1 cellular context compared by ENCODE assay signal in the genomic region with DNA sequence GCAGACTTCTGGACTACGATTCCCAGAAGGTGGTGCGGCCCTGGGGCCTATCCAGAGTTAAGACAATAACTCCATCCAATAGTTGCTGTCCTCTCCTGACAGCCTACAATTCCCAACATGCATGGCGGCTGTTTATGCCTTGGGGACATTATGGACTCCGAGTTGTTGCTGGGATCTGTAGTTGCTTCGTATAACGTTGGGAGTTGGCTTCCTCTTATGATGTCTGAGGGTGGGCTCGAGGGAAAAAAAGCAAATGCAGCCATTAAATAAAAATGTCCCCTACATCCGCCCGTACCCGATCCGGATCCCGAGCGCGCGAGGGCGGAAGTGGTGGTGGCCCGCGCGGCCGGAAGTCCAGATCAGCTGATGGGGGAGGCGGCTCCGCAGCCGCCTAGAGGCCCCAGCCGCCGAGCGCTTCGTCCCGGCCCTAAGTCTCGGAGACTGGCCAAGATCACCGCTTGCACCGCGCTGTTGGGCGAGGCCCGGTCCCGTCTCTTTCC.
TF ChIP-seq lines count a peak whose summit lies in the region.

A gene with protein sequence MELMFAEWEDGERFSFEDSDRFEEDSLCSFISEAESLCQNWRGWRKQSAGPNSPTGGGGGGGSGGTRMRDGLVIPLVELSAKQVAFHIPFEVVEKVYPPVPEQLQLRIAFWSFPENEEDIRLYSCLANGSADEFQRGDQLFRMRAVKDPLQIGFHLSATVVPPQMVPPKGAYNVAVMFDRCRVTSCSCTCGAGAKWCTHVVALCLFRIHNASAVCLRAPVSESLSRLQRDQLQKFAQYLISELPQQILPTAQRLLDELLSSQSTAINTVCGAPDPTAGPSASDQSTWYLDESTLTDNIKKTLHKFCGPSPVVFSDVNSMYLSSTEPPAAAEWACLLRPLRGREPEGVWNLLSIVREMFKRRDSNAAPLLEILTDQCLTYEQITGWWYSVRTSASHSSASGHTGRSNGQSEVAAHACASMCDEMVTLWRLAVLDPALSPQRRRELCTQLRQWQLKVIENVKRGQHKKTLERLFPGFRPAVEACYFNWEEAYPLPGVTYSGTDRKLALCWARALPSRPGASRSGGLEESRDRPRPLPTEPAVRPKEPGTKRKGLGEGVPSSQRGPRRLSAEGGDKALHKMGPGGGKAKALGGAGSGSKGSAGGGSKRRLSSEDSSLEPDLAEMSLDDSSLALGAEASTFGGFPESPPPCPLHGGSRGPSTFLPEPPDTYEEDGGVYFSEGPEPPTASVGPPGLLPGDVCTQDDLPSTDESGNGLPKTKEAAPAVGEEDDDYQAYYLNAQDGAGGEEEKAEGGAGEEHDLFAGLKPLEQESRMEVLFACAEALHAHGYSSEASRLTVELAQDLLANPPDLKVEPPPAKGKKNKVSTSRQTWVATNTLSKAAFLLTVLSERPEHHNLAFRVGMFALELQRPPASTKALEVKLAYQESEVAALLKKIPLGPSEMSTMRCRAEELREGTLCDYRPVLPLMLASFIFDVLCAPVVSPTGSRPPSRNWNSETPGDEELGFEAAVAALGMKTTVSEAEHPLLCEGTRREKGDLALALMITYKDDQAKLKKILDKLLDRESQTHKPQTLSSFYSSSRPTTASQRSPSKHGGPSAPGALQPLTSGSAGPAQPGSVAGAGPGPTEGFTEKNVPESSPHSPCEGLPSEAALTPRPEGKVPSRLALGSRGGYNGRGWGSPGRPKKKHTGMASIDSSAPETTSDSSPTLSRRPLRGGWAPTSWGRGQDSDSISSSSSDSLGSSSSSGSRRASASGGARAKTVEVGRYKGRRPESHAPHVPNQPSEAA (N-terminal part only) (plus strand): TSS at position 386 of the 500 bp plus-strand sequence. CDS start 273 bp downstream, outside the sequence.

TF ChIP-seq in GM12878, 131 proteins besides CTCF, POLR2A, EP300 and RAD21 (continued from another document):
- TF ChIP-seq SIX5 (IDR thresholded peaks at IDR 0.05; ENCODE audit: low read depth, low read length, severe bottlenecking) (peak; percentile 91), YY1 (IDR thresholded peaks at IDR 0.05; ENCODE audit: low read depth, low read length) (peak; percentile 94), KAT2A (conservative IDR thresholded peaks at IDR 0.05; ENCODE audit: control insufficient read depth, low read depth, low read length) (no peak), NRF1 (conservative IDR thresholded peaks at IDR 0.05; ENCODE audit: low read depth, low read length) (no peak), YBX1 (IDR thresholded peaks at IDR 0.05) (no peak), EED (IDR thresholded peaks at IDR 0.05; ENCODE audit: low read depth) (no peak), ESRRA (IDR thresholded peaks at IDR 0.05; ENCODE audit: low read length) (no peak), CHD2 (IDR thresholded peaks at IDR 0.05; ENCODE audit: borderline replicate concordance, low read depth, low read length) (peak; percentile 64; the same call in 1 of the 2 replicates), SUZ12 (IDR thresholded peaks at IDR 0.05; ENCODE audit: unreplicated experiment) (no peak), HDAC6 (IDR thresholded peaks at IDR 0.05; ENCODE audit: unreplicated experiment) (no peak), SIN3A (IDR thresholded peaks at IDR 0.05; ENCODE audit: low read depth, low read length) (peak; percentile 96), SMC3 (IDR thresholded peaks at IDR 0.05; ENCODE audit: borderline replicate concordance, low read length) (no peak), NR2C2 (IDR thresholded peaks at IDR 0.05; ENCODE audit: borderline replicate concordance, control insufficient read depth, insufficient read length, low read depth) (no peak), ZZZ3 (IDR thresholded peaks at IDR 0.05; ENCODE audit: control insufficient read depth, insufficient read length, low read depth) (no peak), TCF7 (IDR thresholded peaks at IDR 0.05; ENCODE audit: borderline replicate concordance) (no peak), BHLHE40 (IDR thresholded peaks at IDR 0.05; ENCODE audit: borderline replicate concordance in 1 of 2, low read depth in 2 of 2, low read length in 1 of 2) (peak; percentile 44 to 67; a peak in 1 of 4 replicates), IKZF2 (IDR thresholded peaks at IDR 0.05) (peak in 1 of 2 experiments; percentile 11; a peak in 1 of 4 replicates), ZSCAN29 (IDR thresholded peaks at IDR 0.05) (no peak), NFIC (IDR thresholded peaks at IDR 0.05; ENCODE audit: low read depth, low read length) (no peak; the same call in 1 of the 2 replicates), ASH2L (IDR thresholded peaks at IDR 0.05; ENCODE audit: borderline replicate concordance, low read depth) (no peak), SREBF2 (IDR thresholded peaks at IDR 0.05; ENCODE audit: low read length) (peak; percentile 39; the same call in 1 of the 2 replicates), WRNIP1 (IDR thresholded peaks at IDR 0.05; ENCODE audit: borderline replicate concordance, low read depth, low read length) (0 out of 2 replicates have a peak, but pooled peaks have one; percentile 71)
- TF ChIP-seq, protein P1, sequence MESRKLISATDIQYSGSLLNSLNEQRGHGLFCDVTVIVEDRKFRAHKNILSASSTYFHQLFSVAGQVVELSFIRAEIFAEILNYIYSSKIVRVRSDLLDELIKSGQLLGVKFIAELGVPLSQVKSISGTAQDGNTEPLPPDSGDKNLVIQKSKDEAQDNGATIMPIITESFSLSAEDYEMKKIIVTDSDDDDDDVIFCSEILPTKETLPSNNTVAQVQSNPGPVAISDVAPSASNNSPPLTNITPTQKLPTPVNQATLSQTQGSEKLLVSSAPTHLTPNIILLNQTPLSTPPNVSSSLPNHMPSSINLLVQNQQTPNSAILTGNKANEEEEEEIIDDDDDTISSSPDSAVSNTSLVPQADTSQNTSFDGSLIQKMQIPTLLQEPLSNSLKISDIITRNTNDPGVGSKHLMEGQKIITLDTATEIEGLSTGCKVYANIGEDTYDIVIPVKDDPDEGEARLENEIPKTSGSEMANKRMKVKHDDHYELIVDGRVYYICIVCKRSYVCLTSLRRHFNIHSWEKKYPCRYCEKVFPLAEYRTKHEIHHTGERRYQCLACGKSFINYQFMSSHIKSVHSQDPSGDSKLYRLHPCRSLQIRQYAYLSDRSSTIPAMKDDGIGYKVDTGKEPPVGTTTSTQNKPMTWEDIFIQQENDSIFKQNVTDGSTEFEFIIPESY (IDR thresholded peaks at IDR 0.05) = no peak
- TF ChIP-seq, protein P2, sequence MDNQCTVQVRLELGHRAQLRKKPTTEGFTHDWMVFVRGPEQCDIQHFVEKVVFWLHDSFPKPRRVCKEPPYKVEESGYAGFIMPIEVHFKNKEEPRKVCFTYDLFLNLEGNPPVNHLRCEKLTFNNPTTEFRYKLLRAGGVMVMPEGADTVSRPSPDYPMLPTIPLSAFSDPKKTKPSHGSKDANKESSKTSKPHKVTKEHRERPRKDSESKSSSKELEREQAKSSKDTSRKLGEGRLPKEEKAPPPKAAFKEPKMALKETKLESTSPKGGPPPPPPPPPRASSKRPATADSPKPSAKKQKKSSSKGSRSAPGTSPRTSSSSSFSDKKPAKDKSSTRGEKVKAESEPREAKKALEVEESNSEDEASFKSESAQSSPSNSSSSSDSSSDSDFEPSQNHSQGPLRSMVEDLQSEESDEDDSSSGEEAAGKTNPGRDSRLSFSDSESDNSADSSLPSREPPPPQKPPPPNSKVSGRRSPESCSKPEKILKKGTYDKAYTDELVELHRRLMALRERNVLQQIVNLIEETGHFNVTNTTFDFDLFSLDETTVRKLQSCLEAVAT (IDR thresholded peaks at IDR 0.05) = peak; percentile 70
- TF ChIP-seq, protein P3, sequence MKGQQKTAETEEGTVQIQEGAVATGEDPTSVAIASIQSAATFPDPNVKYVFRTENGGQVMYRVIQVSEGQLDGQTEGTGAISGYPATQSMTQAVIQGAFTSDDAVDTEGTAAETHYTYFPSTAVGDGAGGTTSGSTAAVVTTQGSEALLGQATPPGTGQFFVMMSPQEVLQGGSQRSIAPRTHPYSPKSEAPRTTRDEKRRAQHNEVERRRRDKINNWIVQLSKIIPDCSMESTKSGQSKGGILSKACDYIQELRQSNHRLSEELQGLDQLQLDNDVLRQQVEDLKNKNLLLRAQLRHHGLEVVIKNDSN (IDR thresholded peaks at IDR 0.05; ENCODE audit: borderline replicate concordance, extremely low read length, insufficient read depth, low read depth, low read length) = peak; percentile 66
- TF ChIP-seq, protein P4, sequence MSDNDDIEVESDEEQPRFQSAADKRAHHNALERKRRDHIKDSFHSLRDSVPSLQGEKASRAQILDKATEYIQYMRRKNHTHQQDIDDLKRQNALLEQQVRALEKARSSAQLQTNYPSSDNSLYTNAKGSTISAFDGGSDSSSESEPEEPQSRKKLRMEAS (IDR thresholded peaks at IDR 0.05; ENCODE audit: low read depth, low read length) = no peak
- TF ChIP-seq, protein P5, sequence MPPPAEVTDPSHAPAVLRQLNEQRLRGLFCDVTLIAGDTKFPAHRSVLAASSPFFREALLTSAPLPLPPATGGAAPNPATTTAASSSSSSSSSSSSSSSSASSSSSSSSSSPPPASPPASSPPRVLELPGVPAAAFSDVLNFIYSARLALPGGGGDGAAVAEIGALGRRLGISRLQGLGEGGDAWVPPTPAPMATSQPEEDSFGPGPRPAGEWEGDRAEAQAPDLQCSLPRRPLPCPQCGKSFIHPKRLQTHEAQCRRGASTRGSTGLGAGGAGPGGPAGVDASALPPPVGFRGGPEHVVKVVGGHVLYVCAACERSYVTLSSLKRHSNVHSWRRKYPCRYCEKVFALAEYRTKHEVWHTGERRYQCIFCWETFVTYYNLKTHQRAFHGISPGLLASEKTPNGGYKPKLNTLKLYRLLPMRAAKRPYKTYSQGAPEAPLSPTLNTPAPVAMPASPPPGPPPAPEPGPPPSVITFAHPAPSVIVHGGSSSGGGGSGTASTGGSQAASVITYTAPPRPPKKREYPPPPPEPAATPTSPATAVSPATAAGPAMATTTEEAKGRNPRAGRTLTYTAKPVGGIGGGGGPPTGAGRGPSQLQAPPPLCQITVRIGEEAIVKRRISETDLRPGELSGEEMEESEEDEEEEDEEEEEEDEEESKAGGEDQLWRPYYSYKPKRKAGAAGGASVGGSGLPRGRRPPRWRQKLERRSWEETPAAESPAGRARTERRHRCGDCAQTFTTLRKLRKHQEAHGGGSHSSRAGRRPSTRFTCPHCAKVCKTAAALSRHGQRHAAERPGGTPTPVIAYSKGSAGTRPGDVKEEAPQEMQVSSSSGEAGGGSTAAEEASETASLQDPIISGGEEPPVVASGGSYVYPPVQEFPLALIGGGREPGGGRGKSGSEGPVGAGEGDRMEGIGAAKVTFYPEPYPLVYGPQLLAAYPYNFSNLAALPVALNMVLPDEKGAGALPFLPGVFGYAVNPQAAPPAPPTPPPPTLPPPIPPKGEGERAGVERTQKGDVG (CRISPR knock-in tag; IDR thresholded peaks at IDR 0.05) = no peak
- TF ChIP-seq, protein P6, sequence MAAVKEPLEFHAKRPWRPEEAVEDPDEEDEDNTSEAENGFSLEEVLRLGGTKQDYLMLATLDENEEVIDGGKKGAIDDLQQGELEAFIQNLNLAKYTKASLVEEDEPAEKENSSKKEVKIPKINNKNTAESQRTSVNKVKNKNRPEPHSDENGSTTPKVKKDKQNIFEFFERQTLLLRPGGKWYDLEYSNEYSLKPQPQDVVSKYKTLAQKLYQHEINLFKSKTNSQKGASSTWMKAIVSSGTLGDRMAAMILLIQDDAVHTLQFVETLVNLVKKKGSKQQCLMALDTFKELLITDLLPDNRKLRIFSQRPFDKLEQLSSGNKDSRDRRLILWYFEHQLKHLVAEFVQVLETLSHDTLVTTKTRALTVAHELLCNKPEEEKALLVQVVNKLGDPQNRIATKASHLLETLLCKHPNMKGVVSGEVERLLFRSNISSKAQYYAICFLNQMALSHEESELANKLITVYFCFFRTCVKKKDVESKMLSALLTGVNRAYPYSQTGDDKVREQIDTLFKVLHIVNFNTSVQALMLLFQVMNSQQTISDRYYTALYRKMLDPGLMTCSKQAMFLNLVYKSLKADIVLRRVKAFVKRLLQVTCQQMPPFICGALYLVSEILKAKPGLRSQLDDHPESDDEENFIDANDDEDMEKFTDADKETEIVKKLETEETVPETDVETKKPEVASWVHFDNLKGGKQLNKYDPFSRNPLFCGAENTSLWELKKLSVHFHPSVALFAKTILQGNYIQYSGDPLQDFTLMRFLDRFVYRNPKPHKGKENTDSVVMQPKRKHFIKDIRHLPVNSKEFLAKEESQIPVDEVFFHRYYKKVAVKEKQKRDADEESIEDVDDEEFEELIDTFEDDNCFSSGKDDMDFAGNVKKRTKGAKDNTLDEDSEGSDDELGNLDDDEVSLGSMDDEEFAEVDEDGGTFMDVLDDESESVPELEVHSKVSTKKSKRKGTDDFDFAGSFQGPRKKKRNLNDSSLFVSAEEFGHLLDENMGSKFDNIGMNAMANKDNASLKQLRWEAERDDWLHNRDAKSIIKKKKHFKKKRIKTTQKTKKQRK (IDR thresholded peaks at IDR 0.05; ENCODE audit: low read depth, low read length) = no peak
- TF ChIP-seq, protein P7, sequence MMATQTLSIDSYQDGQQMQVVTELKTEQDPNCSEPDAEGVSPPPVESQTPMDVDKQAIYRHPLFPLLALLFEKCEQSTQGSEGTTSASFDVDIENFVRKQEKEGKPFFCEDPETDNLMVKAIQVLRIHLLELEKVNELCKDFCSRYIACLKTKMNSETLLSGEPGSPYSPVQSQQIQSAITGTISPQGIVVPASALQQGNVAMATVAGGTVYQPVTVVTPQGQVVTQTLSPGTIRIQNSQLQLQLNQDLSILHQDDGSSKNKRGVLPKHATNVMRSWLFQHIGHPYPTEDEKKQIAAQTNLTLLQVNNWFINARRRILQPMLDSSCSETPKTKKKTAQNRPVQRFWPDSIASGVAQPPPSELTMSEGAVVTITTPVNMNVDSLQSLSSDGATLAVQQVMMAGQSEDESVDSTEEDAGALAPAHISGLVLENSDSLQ (IDR thresholded peaks at IDR 0.05) = peak; percentile 59; the same call in 1 of the 2 replicates
- TF ChIP-seq, protein P8, sequence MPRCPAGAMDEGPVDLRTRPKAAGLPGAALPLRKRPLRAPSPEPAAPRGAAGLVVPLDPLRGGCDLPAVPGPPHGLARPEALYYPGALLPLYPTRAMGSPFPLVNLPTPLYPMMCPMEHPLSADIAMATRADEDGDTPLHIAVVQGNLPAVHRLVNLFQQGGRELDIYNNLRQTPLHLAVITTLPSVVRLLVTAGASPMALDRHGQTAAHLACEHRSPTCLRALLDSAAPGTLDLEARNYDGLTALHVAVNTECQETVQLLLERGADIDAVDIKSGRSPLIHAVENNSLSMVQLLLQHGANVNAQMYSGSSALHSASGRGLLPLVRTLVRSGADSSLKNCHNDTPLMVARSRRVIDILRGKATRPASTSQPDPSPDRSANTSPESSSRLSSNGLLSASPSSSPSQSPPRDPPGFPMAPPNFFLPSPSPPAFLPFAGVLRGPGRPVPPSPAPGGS (IDR thresholded peaks at IDR 0.05; ENCODE audit: borderline replicate concordance, insufficient read depth, low read depth, low read length, poor library complexity, severe bottlenecking) = no peak
